In the genomic region with DNA sequence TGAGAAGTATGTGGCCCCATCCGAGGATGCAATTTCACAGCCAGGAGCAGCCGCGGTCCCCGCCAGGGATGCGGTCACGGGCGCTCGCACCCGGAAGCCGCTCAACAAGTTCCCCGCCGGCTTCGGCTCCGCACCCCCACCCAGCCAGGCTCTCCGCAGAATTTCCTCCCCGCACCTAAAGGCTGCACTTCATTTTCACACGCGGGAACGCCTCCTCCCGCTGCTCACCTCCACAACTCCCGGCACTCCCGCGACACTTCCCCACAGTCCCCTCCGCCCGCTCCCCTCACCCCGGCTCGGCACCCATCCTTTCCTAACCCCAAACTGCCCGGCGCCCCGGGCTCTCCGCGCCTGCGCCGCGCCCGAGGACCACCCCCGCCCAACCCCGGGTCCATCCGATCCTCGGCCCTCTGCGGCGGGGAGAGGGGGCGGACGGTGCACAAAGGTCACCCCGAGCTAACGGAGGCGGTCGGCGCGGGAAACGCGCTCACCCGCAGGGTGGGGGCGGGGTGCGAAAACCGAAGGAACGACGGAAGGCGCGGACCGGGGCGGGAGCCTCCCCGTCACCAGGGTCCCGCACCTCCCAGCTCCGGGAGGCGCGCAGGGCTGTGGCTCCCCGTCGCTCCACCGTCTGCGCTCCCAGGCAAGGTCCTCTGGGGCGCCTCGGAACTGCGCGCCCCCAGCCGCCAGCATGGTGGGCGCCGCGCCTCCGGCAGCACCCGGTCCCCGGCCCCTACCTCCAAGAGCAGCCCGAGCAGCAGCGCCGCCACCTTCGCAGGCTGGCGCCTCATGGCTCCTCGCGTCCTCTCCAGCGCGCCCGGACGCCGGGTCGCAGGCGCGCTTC, we compare ENCODE assay signal across 8 cellular contexts. TPM values are rescaled to one million over a fixed set of nuclear protein-coding genes. Genes with fewer than 3 reads are reported as not detected.
A peak's percentile ranks its signal among the peaks of the same experiment; 100 is the strongest.
DNase-seq lines count a peak whose midpoint lies in the region; ATAC-seq and TF ChIP-seq lines count a peak whose summit lies in the region.

No MANE protein-coding gene starts in this region.

- TF ChIP-seq POLR2A in lower leg skin (IDR thresholded peaks at IDR 0.05), result no peak

- H3K27me3 ChIP-seq in colonic mucosa, result no peaks in the 10 kb centered on the region

- ATAC-seq in HG02623 (IDR thresholded peaks at IDR 0.05; ENCODE audit: unreplicated experiment), result peak; percentile 13

- no peak for TF ChIP-seq CTCF in colonic mucosa (IDR thresholded peaks at IDR 0.05)
- TF ChIP-seq CTCF in lower leg skin (IDR thresholded peaks at IDR 0.05), result no peak

- H3K4me1 ChIP-seq in colonic mucosa, result peaks cover 14% of the 10 kb centered on the region

- 1% methylated on average over 41 to 49 of the region's 97 CpGs for WGBS in lower leg skin, 2 donors

- DNase-seq in NCI-H146 (lab: John Stamatoyannopoulos, UW) (peak; percentile 64), NCI-H146 treated with DMSO at 0.1 percent for 48 hours (lab: John Stamatoyannopoulos, UW; ENCODE audit: unreplicated experiment) (no peak), NCI-H1105 treated with DMSO at 0.1 percent for 48 hours (lab: John Stamatoyannopoulos, UW) (peak; percentile 42), colonic mucosa (peak; percentile 73), lower leg skin (ENCODE audit: low spot score in 2 of 2) (peak; percentile 38 to 94)
- peak; percentile 37 to 56 for DNase-seq in activated CD4-positive, alpha-beta T cell treated with anti-CD3 and anti-CD28 coated beads for 4 hours
- peak; percentile 20 to 27 for DNase-seq in stimulated activated CD8-positive, alpha-beta memory T cell treated with anti-CD3 and anti-CD28 coated beads, Interleukin-15, amount 100 ng/mL, for 4 hours (ENCODE audit: low read depth in 2 of 2)

- intact Hi-C loops in colonic mucosa (cut with DNase I), result no loop called here
- intact Hi-C loops in lower leg skin (cut with DNase I; ENCODE audit: low total_unique reads), result no loop called here

- no peaks in the 10 kb centered on the region for H3K9me3 ChIP-seq in colonic mucosa

- no peaks in the 10 kb centered on the region for H3K36me3 ChIP-seq in colonic mucosa

- H3K27ac ChIP-seq in colonic mucosa, result peak overlapping the region; percentile 92

- H3K4me3 ChIP-seq in colonic mucosa, result peak overlapping the region; percentile 91
- H3K4me3 ChIP-seq in lower leg skin (ENCODE audit: low read depth, poor library complexity, severe bottlenecking), result peak overlapping the region; percentile 78

- H3K9ac ChIP-seq in colonic mucosa (ENCODE audit: low read depth in 2 of 2, low read length in 2 of 2), result peak overlapping the region; percentile 79 to 98

RNA-seq across cellular contexts. Expression of gene VOPP1, which starts 0.5 kb away (rescaled TPM):
- 10 to 100 TPM; 70.3 to 73.4 TPM for total RNA-seq in colonic mucosa
- 10 to 100 TPM; 15.1 to 29.8 (median 22.9) TPM for total RNA-seq in lower leg skin
